In genomic region chr4:92776080-92776479, GRCh38 we compare ENCODE assay signal across 28 cellular contexts.
"Had no signal": no experiment of that assay in that cellular context is flagged by ENCODE, and none has a peak within 500 bp of the region (broad histone marks: within the 10 kb centered on the region; RNA-seq: fewer than 3 reads in every experiment).

No MANE protein-coding gene starts in this region.

- H3K9me3 ChIP-seq: ascending aorta, esophagus squamous epithelium had no signal

- H3K36me3 ChIP-seq: ascending aorta, esophagus squamous epithelium had no signal

- ATAC-seq: activated CD4-positive, alpha-beta T cell treated with anti-CD3 and anti-CD28 coated beads for 36 hours; activated CD8-positive, alpha-beta memory T cell treated with anti-CD3 and anti-CD28 coated beads, Interleukin-2, amount 10 ng/mL, durations not matched to agents 7 days and 5 days; activated CD8-positive, alpha-beta T cell treated with anti-CD3 and anti-CD28 coated beads, Interleukin-2, amount 10 ng/mL, durations not matched to agents 7 days and 5 days; activated naive CD4-positive, alpha-beta T cell treated with anti-CD3 and anti-CD28 coated beads, Interleukin-2, amount 50 U/mL, for 72 hours; effector memory CD8-positive, alpha-beta T cell; T-helper 17 cell had no signal

- H3K27me3 ChIP-seq: ascending aorta, esophagus squamous epithelium had no signal

- FAIRE-seq: colon, frontal cortex had no signal

- H3K4me1 ChIP-seq: ascending aorta, esophagus squamous epithelium had no signal

- H3K27ac ChIP-seq: ascending aorta, epithelial cell of prostate, esophagus squamous epithelium had no signal

- H3K4me3 ChIP-seq: ascending aorta, esophagus squamous epithelium had no signal

- DNase-seq: activated CD4-positive, alpha-beta memory T cell treated with anti-CD3 and anti-CD28 coated beads for 36 hours; activated CD4-positive, alpha-beta T cell treated with anti-CD3 and anti-CD28 coated beads for 36 hours; activated CD4-positive, alpha-beta T cell treated with anti-CD3 and anti-CD28 coated beads, Interleukin-2, amount 10 ng/mL, durations not matched to agents 24 days and 14 days; activated CD4-positive, CD25-positive, alpha-beta regulatory T cell; activated CD4-positive, CD25-positive, alpha-beta regulatory T cell treated with anti-CD3 and anti-CD28 coated beads, Interleukin-2, amount 50 U/mL, for 72 hours; activated CD8-positive, alpha-beta memory T cell treated with anti-CD3 and anti-CD28 coated beads, Interleukin-2, amount 10 ng/mL, durations not matched to agents 7 days and 5 days; activated CD8-positive, alpha-beta memory T cell treated with anti-CD3 and anti-CD28 coated beads, Interleukin-2, amount 50 U/mL, for 4 hours; activated CD8-positive, alpha-beta T cell treated with anti-CD3 and anti-CD28 coated beads, Interleukin-2, amount 10 ng/mL, durations not matched to agents 7 days and 5 days; activated effector memory CD4-positive, alpha-beta T cell treated with anti-CD3 and anti-CD28 coated beads, Interleukin-2, amount 50 U/mL, for 16 hours; activated naive CD4-positive, alpha-beta T cell treated with anti-CD3 and anti-CD28 coated beads for 36 hours; activated naive CD8-positive, alpha-beta T cell treated with anti-CD3 and anti-CD28 coated beads, Interleukin-2, amount 10 ng/mL, durations not matched to agents 7 days and 5 days; activated T-cell treated with anti-CD3 and anti-CD28 coated beads, Interleukin-2, amount 50 U/mL, for 1 hour; activated T-cell treated with anti-CD3 and anti-CD28 coated beads, Interleukin-2, amount 50 U/mL, for 48 hours; caudate nucleus; cortex of kidney; dermis blood vessel endothelial cell; effector CD4-positive, alpha-beta T cell; effector memory CD8-positive, alpha-beta T cell; esophagus squamous epithelium; head of caudate nucleus; T-helper 1 cell; T-helper 17 cell; T1000 had no signal
